8 cellular contexts compared by ENCODE assay signal in genomic region chr15:64776402-64776786, GRCh38. TPM values are rescaled to one million over a fixed set of nuclear protein-coding genes. Genes with fewer than 3 reads are reported as not detected.
DNase-seq lines count a peak whose midpoint lies in the region; ATAC-seq and TF ChIP-seq lines count a peak whose summit lies in the region.

No MANE protein-coding gene starts in this region.

- peak overlapping the region; percentile 11 for H4K91ac ChIP-seq in mesenchymal stem cell (ENCODE audit: low read length)

- peaks cover 0 to 55% of the 10 kb centered on the region in 2 experiments for H3K27me3 ChIP-seq in mesenchymal stem cell (ENCODE audit: control insufficient read depth in 1 of 2, insufficient read depth in 1 of 2, low read length in 2 of 2)
- H3K27me3 ChIP-seq in stomach smooth muscle (ENCODE audit: control insufficient read depth in 1 of 2, insufficient read depth in 2 of 2, low read length in 2 of 2), result no peaks in the 10 kb centered on the region

- no peaks in the 10 kb centered on the region for H3K4me1 Mint-ChIP-seq in activated CD4-positive, alpha-beta T cell treated with anti-CD3 and anti-CD28 coated beads for 36 hours

- H3K27ac ChIP-seq in mesenchymal stem cell (ENCODE audit: low read length, poor library complexity, severe bottlenecking), result no peak overlapping the region
- H3K27ac ChIP-seq in stomach smooth muscle (ENCODE audit: low read length), result peak overlapping the region; percentile 99

- no peak overlapping the region for H3K23ac ChIP-seq in mesenchymal stem cell (ENCODE audit: low read length in 2 of 2)

- no peak overlapping the region for H2BK15ac ChIP-seq in mesenchymal stem cell (ENCODE audit: low read depth, poor library complexity, severe bottlenecking)

- CTCF ChIA-PET in activated CD4-positive, alpha-beta T cell treated with anti-CD3 and anti-CD28 coated beads for 36 hours (lab: Charles Lee), result no interaction called here

- no peaks in the 10 kb centered on the region for H3K79me1 ChIP-seq in mesenchymal stem cell (replicated peaks; ENCODE audit: low read length, poor library complexity, severe bottlenecking)

- no peak overlapping the region for H2BK5ac ChIP-seq in mesenchymal stem cell (ENCODE audit: low read depth, low read length, poor library complexity, severe bottlenecking)

- ATAC-seq in activated CD4-positive, alpha-beta T cell treated with anti-CD3 and anti-CD28 coated beads for 36 hours, result no peak

- H3K36me3 Mint-ChIP-seq in activated CD4-positive, alpha-beta T cell treated with anti-CD3 and anti-CD28 coated beads for 36 hours (ENCODE audit: low read depth), result no peaks in the 10 kb centered on the region

- POLR2A ChIA-PET in activated CD4-positive, alpha-beta T cell treated with anti-CD3 and anti-CD28 coated beads for 36 hours (lab: Charles Lee), result interaction anchor here (1.0 kb wide), 1 partner anchor 117 kb away, joined by 3 read pairs; no protein-coding TSS in a partner anchor

- peak overlapping the region in 1 of 2 experiments; percentile 11 for H3K4ac ChIP-seq in mesenchymal stem cell (ENCODE audit: low read depth in 1 of 2, low read length in 2 of 2)

- in situ Hi-C loops in astrocyte of the cerebellum (cut with HindIII; ENCODE audit: low sequenced_read_pairs), result no loop called here

- no peak overlapping the region for H3K27ac Mint-ChIP-seq in activated CD4-positive, alpha-beta T cell treated with anti-CD3 and anti-CD28 coated beads for 36 hours

- WGBS in mesenchymal stem cell, result 27% methylated on average over 21 of the region's 25 CpGs

- H2AFZ ChIP-seq in mesenchymal stem cell (ENCODE audit: low read depth, low read length), result no peak overlapping the region

- DNase-seq in activated CD4-positive, alpha-beta T cell treated with anti-CD3 and anti-CD28 coated beads for 36 hours, result no peak
- DNase-seq in activated CD4-positive, alpha-beta T cell treated with anti-CD3 and anti-CD28 coated beads for 4 hours, result no peak
- no peak for DNase-seq in astrocyte of the cerebellum (ENCODE audit: low read depth)
- DNase-seq in mesenchymal stem cell, result no peak
- DNase-seq in NCI-H526 (lab: John Stamatoyannopoulos, UW), result no peak
- DNase-seq in pons (ENCODE audit: low spot score), result no peak
- DNase-seq in stimulated activated CD4-positive, alpha-beta T cell treated with anti-CD3 and anti-CD28 coated beads, Interleukin-2, amount 100 ng/mL, for 48 hours, result no peak

- H3K4me3 ChIP-seq in astrocyte of the cerebellum (ENCODE audit: low read depth, low read length) (peak overlapping the region; percentile 50), mesenchymal stem cell (ENCODE audit: insufficient read depth in 1 of 2, low read depth in 1 of 2, low read length in 2 of 2) (peak overlapping the region in 1 of 2 experiments; percentile 81), stomach smooth muscle (ENCODE audit: low read length in 2 of 2) (peak overlapping the region; percentile 78 to 84)

- peak overlapping the region; percentile 18 to 57 for H3K18ac ChIP-seq in mesenchymal stem cell (ENCODE audit: low read depth in 1 of 2, low read length in 2 of 2)

- H3K9me3 ChIP-seq in mesenchymal stem cell (ENCODE audit: control insufficient read depth, low read length) (no peaks in the 10 kb centered on the region), stomach smooth muscle (ENCODE audit: control insufficient read depth in 2 of 2, low read length in 2 of 2) (no peaks in the 10 kb centered on the region)

- H4K8ac ChIP-seq in mesenchymal stem cell (ENCODE audit: low read length), result peak overlapping the region; percentile 89

- no peaks in the 10 kb centered on the region for H3K9me3 Mint-ChIP-seq in activated CD4-positive, alpha-beta T cell treated with anti-CD3 and anti-CD28 coated beads for 36 hours (ENCODE audit: low read depth)

- H2BK120ac ChIP-seq in mesenchymal stem cell (ENCODE audit: low read depth, low read length), result peak overlapping the region; percentile 83

- H3K4me1 ChIP-seq in mesenchymal stem cell (ENCODE audit: control insufficient read depth, insufficient read depth, low read depth, low read length), result peaks cover 21% of the 10 kb centered on the region
- H3K4me1 ChIP-seq in stomach smooth muscle (ENCODE audit: control insufficient read depth, insufficient read depth, low read length), result peaks cover 41% of the 10 kb centered on the region

- intact Hi-C loops in activated CD4-positive, alpha-beta T cell treated with anti-CD3 and anti-CD28 coated beads for 36 hours (cut with DNase I, micrococcal nuclease), result no loop called here

- peak overlapping the region in 1 of 2 experiments; percentile 18 for H3K14ac ChIP-seq in mesenchymal stem cell (ENCODE audit: low read length in 2 of 2)

- H3K4me2 ChIP-seq in mesenchymal stem cell (ENCODE audit: low read length, poor library complexity, severe bottlenecking), result peak overlapping the region; percentile 92

- no peak for TF ChIP-seq CTCF in astrocyte of the cerebellum (IDR thresholded peaks at IDR 0.05; ENCODE audit: low read depth, low read length, missing control alignments)

- H3K9ac ChIP-seq in mesenchymal stem cell (ENCODE audit: low read length), result peak overlapping the region; percentile 26
- H3K9ac ChIP-seq in stomach smooth muscle (ENCODE audit: low read length in 2 of 2), result peak overlapping the region; percentile 93

- H3K36me3 ChIP-seq in mesenchymal stem cell (ENCODE audit: control insufficient read depth in 1 of 2, insufficient read depth in 2 of 2, low read depth in 1 of 2, low read length in 2 of 2) (no peaks in the 10 kb centered on the region), stomach smooth muscle (ENCODE audit: control insufficient read depth in 2 of 2, insufficient read depth in 2 of 2, low read length in 2 of 2) (no peaks in the 10 kb centered on the region)

- H2BK12ac ChIP-seq in mesenchymal stem cell (ENCODE audit: low read length in 2 of 2), result peak overlapping the region in 1 of 2 experiments; percentile 37

- peak overlapping the region; percentile 59 for H3K4me3 Mint-ChIP-seq in activated CD4-positive, alpha-beta T cell treated with anti-CD3 and anti-CD28 coated beads for 36 hours

- H3K27me3 Mint-ChIP-seq in activated CD4-positive, alpha-beta T cell treated with anti-CD3 and anti-CD28 coated beads for 36 hours, result peaks cover 32% of the 10 kb centered on the region

- no peak overlapping the region for H2AK5ac ChIP-seq in mesenchymal stem cell (ENCODE audit: low read length, severe bottlenecking)

RNA-seq across cellular contexts. Expression of gene RBPMS2, which starts 1.0 kb away (rescaled TPM):
- total RNA-seq in activated CD4-positive, alpha-beta T cell treated with anti-CD3 and anti-CD28 coated beads for 36 hours, result not detected
- 23.8 TPM for polyA plus RNA-seq in mesenchymal stem cell (2013, experiment 1 of 2)
- polyA plus RNA-seq in mesenchymal stem cell (2013, experiment 2 of 2), result 24.0 TPM

RNA-seq across cellular contexts. Expression of gene PIF1, which starts 49.1 kb away (rescaled TPM):
- 10 to 100 TPM; 30.0 to 36.3 TPM for total RNA-seq in activated CD4-positive, alpha-beta T cell treated with anti-CD3 and anti-CD28 coated beads for 36 hours
- polyA plus RNA-seq in mesenchymal stem cell (2013, experiment 1 of 2), result 0.94 TPM
- 1.0 TPM for polyA plus RNA-seq in mesenchymal stem cell (2013, experiment 2 of 2)
